In the genomic region with DNA sequence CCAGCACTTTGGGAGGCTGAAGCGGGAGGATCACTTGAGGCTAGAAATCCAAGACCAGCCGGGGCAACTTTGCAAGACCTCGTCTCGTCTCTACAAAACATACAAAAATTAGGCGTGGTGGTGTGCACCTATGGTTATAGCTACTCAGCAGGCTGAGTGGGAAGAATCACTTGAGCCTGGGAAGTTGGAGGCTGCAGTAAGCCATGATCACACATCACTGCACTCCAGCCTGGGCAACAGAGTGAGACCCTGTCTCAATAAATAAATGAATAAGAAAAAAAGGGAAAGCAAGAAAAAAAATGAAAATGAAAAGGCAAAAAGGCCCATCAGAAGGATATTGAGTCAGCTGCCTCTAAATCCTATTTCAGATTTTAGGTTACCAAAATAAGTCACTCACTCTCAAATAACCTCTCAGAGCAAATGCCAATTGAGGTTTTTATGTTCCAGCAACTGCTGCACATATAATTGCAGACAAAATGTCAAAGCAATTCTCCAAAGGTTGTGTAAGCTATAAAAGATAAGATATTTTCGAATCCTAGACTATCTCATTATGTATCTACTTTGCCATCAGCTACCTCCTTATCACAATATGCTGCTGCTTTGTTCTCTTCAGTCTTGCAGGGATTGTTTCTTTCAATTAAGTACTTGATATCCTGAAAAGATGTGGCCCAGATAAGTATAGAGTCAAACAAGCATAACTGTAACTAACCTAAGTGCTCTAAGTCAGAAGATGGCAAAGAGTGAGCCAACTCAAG, we compare ENCODE assay signal across 1 cellular context.
TF ChIP-seq lines count a peak whose summit lies in the region.

No MANE protein-coding gene starts in this region.

TF ChIP-seq in endothelial cell of umbilical vein, 7 proteins besides CTCF, POLR2A, EP300 and RAD21:
- TF ChIP-seq FOS (IDR thresholded peaks at IDR 0.05; ENCODE audit: borderline replicate concordance, insufficient read depth, low read length) (no peak), EZH2 (IDR thresholded peaks at IDR 0.05; ENCODE audit: borderline replicate concordance, low read depth, low read length, severe bottlenecking) (no peak)
